In the genomic region with DNA sequence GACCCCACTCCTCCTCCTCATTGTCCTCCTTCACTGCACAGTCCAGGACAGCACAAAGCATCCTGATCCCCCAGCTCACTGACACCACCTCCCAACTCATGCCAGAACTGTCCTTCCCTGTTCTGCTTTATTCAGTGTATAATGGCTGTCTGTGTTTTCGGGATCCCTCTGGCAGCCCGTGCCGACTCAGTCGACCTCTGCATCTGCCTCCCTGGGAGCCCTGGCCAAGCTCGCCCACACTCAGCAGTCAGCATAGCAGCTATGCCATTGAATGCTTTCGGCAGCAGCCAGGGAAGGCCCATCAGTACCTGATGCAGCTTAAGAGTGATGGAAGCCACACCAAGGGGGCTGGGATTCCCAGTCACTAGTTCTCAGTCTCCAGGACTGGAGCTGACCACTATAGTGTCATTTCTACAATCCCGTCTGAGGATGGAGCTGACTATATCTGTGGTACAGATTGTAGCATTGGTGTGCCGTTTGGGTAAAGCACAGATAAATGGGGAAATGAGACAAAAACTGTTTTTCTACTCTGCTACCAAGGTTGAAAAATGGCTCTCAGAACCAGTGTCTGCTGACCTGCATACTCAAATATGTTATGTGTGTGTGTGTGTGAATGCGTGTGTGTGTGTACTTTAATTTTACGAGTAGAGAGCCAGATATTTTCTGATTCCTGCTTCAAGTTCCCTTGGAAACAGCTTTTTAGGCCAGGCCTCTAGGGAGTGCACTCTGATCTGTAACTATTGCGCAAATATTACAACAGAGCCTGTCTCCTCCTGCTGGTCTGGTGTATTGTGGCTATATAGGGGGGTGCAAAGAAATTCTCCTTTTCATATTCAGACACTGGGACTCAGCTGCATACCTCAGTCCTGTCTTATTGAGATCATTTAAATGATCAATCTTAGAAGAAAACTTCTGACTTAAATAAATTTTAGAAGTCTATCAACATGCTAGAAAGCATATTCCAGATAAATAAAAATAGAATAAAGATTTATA, we compare ENCODE assay signal across 1 cellular context.
TF ChIP-seq lines count a peak whose summit lies in the region.

No MANE protein-coding gene starts in this region.

TF ChIP-seq in liver, 16 proteins besides CTCF, POLR2A, EP300 and RAD21 (continued from another document):
- TF ChIP-seq HNF4A (conservative IDR thresholded peaks at IDR 0.05) (peak; percentile 76 to 89), HNF4G (IDR thresholded peaks at IDR 0.05) (no peak), SP1 (IDR thresholded peaks at IDR 0.05) (peak; percentile 68)
- TF ChIP-seq, protein P1, sequence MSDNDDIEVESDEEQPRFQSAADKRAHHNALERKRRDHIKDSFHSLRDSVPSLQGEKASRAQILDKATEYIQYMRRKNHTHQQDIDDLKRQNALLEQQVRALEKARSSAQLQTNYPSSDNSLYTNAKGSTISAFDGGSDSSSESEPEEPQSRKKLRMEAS (IDR thresholded peaks at IDR 0.05): no peak
- TF ChIP-seq, protein P2, sequence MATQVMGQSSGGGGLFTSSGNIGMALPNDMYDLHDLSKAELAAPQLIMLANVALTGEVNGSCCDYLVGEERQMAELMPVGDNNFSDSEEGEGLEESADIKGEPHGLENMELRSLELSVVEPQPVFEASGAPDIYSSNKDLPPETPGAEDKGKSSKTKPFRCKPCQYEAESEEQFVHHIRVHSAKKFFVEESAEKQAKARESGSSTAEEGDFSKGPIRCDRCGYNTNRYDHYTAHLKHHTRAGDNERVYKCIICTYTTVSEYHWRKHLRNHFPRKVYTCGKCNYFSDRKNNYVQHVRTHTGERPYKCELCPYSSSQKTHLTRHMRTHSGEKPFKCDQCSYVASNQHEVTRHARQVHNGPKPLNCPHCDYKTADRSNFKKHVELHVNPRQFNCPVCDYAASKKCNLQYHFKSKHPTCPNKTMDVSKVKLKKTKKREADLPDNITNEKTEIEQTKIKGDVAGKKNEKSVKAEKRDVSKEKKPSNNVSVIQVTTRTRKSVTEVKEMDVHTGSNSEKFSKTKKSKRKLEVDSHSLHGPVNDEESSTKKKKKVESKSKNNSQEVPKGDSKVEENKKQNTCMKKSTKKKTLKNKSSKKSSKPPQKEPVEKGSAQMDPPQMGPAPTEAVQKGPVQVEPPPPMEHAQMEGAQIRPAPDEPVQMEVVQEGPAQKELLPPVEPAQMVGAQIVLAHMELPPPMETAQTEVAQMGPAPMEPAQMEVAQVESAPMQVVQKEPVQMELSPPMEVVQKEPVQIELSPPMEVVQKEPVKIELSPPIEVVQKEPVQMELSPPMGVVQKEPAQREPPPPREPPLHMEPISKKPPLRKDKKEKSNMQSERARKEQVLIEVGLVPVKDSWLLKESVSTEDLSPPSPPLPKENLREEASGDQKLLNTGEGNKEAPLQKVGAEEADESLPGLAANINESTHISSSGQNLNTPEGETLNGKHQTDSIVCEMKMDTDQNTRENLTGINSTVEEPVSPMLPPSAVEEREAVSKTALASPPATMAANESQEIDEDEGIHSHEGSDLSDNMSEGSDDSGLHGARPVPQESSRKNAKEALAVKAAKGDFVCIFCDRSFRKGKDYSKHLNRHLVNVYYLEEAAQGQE (IDR thresholded peaks at IDR 0.05): no peak
TF ChIP-seq in liver: peak in this region for 5.
